ENCODE assay signal across 9 cellular contexts in the genomic region with DNA sequence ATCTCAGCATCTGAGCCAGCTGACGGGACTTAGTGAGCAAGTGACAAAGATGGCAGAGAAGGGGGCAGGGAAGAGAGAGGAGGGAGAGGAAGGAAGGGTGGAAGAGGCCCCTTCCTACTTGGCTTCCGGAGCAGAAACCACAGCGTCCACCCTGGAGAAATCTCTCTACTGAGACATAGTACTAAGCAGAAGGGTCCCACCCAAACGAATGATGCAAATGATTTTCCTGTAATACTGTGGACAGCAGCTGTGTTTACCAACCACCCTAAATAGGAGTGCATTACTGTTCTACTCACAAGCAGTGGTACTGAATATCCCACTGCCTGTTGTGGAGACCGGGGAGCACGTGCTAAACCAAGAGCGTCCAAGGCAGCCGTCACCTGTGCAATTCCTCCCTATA. TPM values are rescaled to one million over a fixed set of nuclear protein-coding genes. Genes with fewer than 3 reads are reported as not detected.
DNase-seq lines count a peak whose midpoint lies in the region; ATAC-seq and TF ChIP-seq lines count a peak whose summit lies in the region.
"Had no signal": no experiment of that assay in that cellular context is flagged by ENCODE, and none has a peak within 500 bp of the region (broad histone marks: within the 10 kb centered on the region; RNA-seq: fewer than 3 reads in every experiment).

No MANE protein-coding gene starts in this region.

- no peaks in the 10 kb centered on the region for H3K36me3 ChIP-seq in colonic mucosa
- no peaks in the 10 kb centered on the region for H3K36me3 ChIP-seq in thyroid gland

- peak overlapping the region; percentile 21 for H3K4me3 Mint-ChIP-seq in endothelial cell (ENCODE audit: unreplicated experiment)

- intact Hi-C loops in colonic mucosa (cut with DNase I) = no loop called here
- intact Hi-C loops in thyroid gland (cut with DNase I) = no loop called here

- WGBS in thyroid gland, 2 donors = 72 to 78% methylated on average over 8 of the region's 8 CpGs

- H3K27me3 Mint-ChIP-seq in endothelial cell (ENCODE audit: unreplicated experiment) = peaks cover 5% of the 10 kb centered on the region

- no peaks in the 10 kb centered on the region for H3K9me3 ChIP-seq in colonic mucosa
- no peaks in the 10 kb centered on the region for H3K9me3 ChIP-seq in thyroid gland

- TF ChIP-seq CTCF in endothelial cell (IDR thresholded peaks at IDR 0.05; ENCODE audit: unreplicated experiment) (no peak), colonic mucosa (IDR thresholded peaks at IDR 0.05) (no peak), thyroid gland (IDR thresholded peaks at IDR 0.05) (no peak)

- H3K27me3 ChIP-seq in colonic mucosa (no peaks in the 10 kb centered on the region), thyroid gland (no peaks in the 10 kb centered on the region)

- H3K36me3 Mint-ChIP-seq in endothelial cell (ENCODE audit: low read depth, unreplicated experiment) = no peaks in the 10 kb centered on the region

- no peak for TF ChIP-seq POLR2A in thyroid gland (IDR thresholded peaks at IDR 0.05)

- no peak overlapping the region for H3K27ac ChIP-seq in colonic mucosa
- no peak overlapping the region for H3K27ac ChIP-seq in thyroid gland

- no peak overlapping the region for H3K4me3 ChIP-seq in colonic mucosa
- H3K4me3 ChIP-seq in thyroid gland (replicated peaks in 1 of 3) = no peak overlapping the region

- H3K4me1 ChIP-seq in colonic mucosa (no peaks in the 10 kb centered on the region), thyroid gland (no peaks in the 10 kb centered on the region)

- peak overlapping the region; percentile 80 for H3K27ac Mint-ChIP-seq in endothelial cell (ENCODE audit: unreplicated experiment)

- H3K4me1 Mint-ChIP-seq in endothelial cell (ENCODE audit: unreplicated experiment) = peaks cover 20% of the 10 kb centered on the region

- DNase-seq in CMK (ENCODE audit: low read depth) (peak; percentile 75), KG1 (lab: John Stamatoyannopoulos, UW) (peak; percentile 80), endothelial cell (ENCODE audit: low spot score) (peak; percentile 10), colonic mucosa (no peak), thyroid gland (no peak)
- no peak for DNase-seq in stimulated activated CD4-positive, alpha-beta T cell treated with anti-CD3 and anti-CD28 coated beads, Interleukin-2, amount 100 ng/mL, for 48 hours

- H3K9ac ChIP-seq in colonic mucosa (ENCODE audit: low read depth in 2 of 2, low read length in 2 of 2) = no peak overlapping the region

- ATAC-seq in GM21447 (IDR thresholded peaks at IDR 0.05; ENCODE audit: unreplicated experiment) (peak; percentile 93), HG03442 (IDR thresholded peaks at IDR 0.05; ENCODE audit: unreplicated experiment) (no peak)

- H3K9me3 Mint-ChIP-seq in endothelial cell (ENCODE audit: unreplicated experiment) = no peaks in the 10 kb centered on the region

RNA-seq across cellular contexts. Expression of a gene that starts 29.4 kb away (rescaled TPM):
- total RNA-seq in endothelial cell (ENCODE audit: unreplicated experiment) (not detected), colonic mucosa (under 1 TPM in 1 of 2 donors, not detected in 1; 0.08 TPM), thyroid gland (under 1 TPM; 0.27 to 0.71 (median 0.52) TPM)
- total RNA-seq: glomerular endothelial cell had no signal

Comparison
In these comparisons a context has a peak if more than half of its experiments do, and no peak if none do; other contexts are left out.
1. DNase-seq: peak in CMK (single experiment), KG1 (single experiment) and endothelial cell (single experiment); none in colonic mucosa (single experiment), thyroid gland (0 of 2) and stimulated activated CD4-positive, alpha-beta T cell treated with anti-CD3 and anti-CD28 coated beads, Interleukin-2, amount 100 ng/mL, for 48 hours (0 of 2).